9 cellular contexts compared by ENCODE assay signal in genomic region chr19:17778621-17779280, GRCh38.
DNase-seq lines count a peak whose midpoint lies in the region; ATAC-seq and TF ChIP-seq lines count a peak whose summit lies in the region.
"Had no signal": no experiment of that assay in that cellular context is flagged by ENCODE, and none has a peak within 500 bp of the region (broad histone marks: within the 10 kb centered on the region; RNA-seq: fewer than 3 reads in every experiment).

No MANE protein-coding gene starts in this region.

- H3K27me3 ChIP-seq in HUES6 (ENCODE audit: control insufficient read depth, insufficient read depth, low read length) (no peaks in the 10 kb centered on the region), tibial artery (peaks cover 0 to 70% of the 10 kb centered on the region in 2 donors)

- peak overlapping the region; percentile 82 for H3K27ac ChIP-seq in 22Rv1
- no peak overlapping the region for H3K27ac ChIP-seq in HUES6 (ENCODE audit: low read depth, low read length)
- H3K27ac ChIP-seq in tibial artery, result no peak overlapping the region
- H3K27ac ChIP-seq: heart left ventricle had no signal

- peak overlapping the region; percentile 76 for H3K27ac Mint-ChIP-seq in dendritic cell treated with granulocyte-macrophage colony-stimulating factor and Interleukin-4, amounts not matched to agents 40 ng/mL and 50 ng/mL, for 4 days
- H3K27ac Mint-ChIP-seq in memory B cell, result peak overlapping the region; percentile 92

- H3K9me3 ChIP-seq in HUES6 (ENCODE audit: control insufficient read depth, insufficient read depth, low read depth, low read length) (no peaks in the 10 kb centered on the region), tibial artery (no peaks in the 10 kb centered on the region)
- H3K9me3 ChIP-seq: heart left ventricle had no signal

- H3K27me3 Mint-ChIP-seq in dendritic cell treated with granulocyte-macrophage colony-stimulating factor and Interleukin-4, amounts not matched to agents 40 ng/mL and 50 ng/mL, for 4 days, result no peaks in the 10 kb centered on the region
- no peaks in the 10 kb centered on the region for H3K27me3 Mint-ChIP-seq in memory B cell

- no peaks in the 10 kb centered on the region for H3K9me3 Mint-ChIP-seq in dendritic cell treated with granulocyte-macrophage colony-stimulating factor and Interleukin-4, amounts not matched to agents 40 ng/mL and 50 ng/mL, for 4 days
- H3K9me3 Mint-ChIP-seq in memory B cell, result no peaks in the 10 kb centered on the region

- intact Hi-C loops in dendritic cell treated with granulocyte-macrophage colony-stimulating factor and Interleukin-4, amounts not matched to agents 40 ng/mL and 50 ng/mL, for 4 days (cut with micrococcal nuclease), result loop anchor here (5.0 kb wide), 1 partner anchor 79 kb away; the partner anchor contains the start of gene RPL18A
- intact Hi-C loops in tibial artery (cut with DNase I; ENCODE audit: low total_unique reads), result no loop called here

- ATAC-seq in memory B cell (ENCODE audit: low read depth), result no peak

- no peak overlapping the region for H3K9ac ChIP-seq in HUES6 (ENCODE audit: low read length)

- no peak for DNase-seq in memory B cell (ENCODE audit: low spot score in 2 of 2)
- no peak for DNase-seq in tibial artery
- DNase-seq in activated CD8-positive, alpha-beta memory T cell treated with anti-CD3 and anti-CD28 coated beads for 24 hours, result no peak
- no peak for DNase-seq in NCI-H2227 (lab: John Stamatoyannopoulos, UW; ENCODE audit: unreplicated experiment)
- DNase-seq in NAMALWA (ENCODE audit: low spot score), result no peak

- TF ChIP-seq CTCF in 22Rv1 (IDR thresholded peaks at IDR 0.05), result no peak
- no peak for TF ChIP-seq CTCF in tibial artery (IDR thresholded peaks at IDR 0.05)

- peaks cover 57% of the 10 kb centered on the region for H3K4me1 Mint-ChIP-seq in dendritic cell treated with granulocyte-macrophage colony-stimulating factor and Interleukin-4, amounts not matched to agents 40 ng/mL and 50 ng/mL, for 4 days (ENCODE audit: low read depth)
- peaks cover 40% of the 10 kb centered on the region for H3K4me1 Mint-ChIP-seq in memory B cell

- peak overlapping the region; percentile 73 for H3K4me3 Mint-ChIP-seq in dendritic cell treated with granulocyte-macrophage colony-stimulating factor and Interleukin-4, amounts not matched to agents 40 ng/mL and 50 ng/mL, for 4 days
- no peak overlapping the region for H3K4me3 Mint-ChIP-seq in memory B cell

- H3K4me3 ChIP-seq in HUES6 (ENCODE audit: low read depth, low read length), result peak overlapping the region; percentile 68
- H3K4me3 ChIP-seq in tibial artery, result peak overlapping the region in 1 of 2 donors; percentile 24

- H3K4me1 ChIP-seq in HUES6 (ENCODE audit: control insufficient read depth, insufficient read depth, low read length) (peaks cover 9% of the 10 kb centered on the region), tibial artery (peaks cover 0 to 17% (median 7%) of the 10 kb centered on the region in 4 donors)

- H3K36me3 ChIP-seq in HUES6 (ENCODE audit: control insufficient read depth, insufficient read depth, low read length) (peaks cover 10% of the 10 kb centered on the region; the same call in 1 of the 2 replicates), tibial artery (no peaks in the 10 kb centered on the region)
- H3K36me3 ChIP-seq: heart left ventricle had no signal

- peaks cover 89% of the 10 kb centered on the region for H3K36me3 Mint-ChIP-seq in dendritic cell treated with granulocyte-macrophage colony-stimulating factor and Interleukin-4, amounts not matched to agents 40 ng/mL and 50 ng/mL, for 4 days (ENCODE audit: low read depth)
- peaks cover 29% of the 10 kb centered on the region for H3K36me3 Mint-ChIP-seq in memory B cell
